ENCODE assay signal across 22 cellular contexts in the genomic region with DNA sequence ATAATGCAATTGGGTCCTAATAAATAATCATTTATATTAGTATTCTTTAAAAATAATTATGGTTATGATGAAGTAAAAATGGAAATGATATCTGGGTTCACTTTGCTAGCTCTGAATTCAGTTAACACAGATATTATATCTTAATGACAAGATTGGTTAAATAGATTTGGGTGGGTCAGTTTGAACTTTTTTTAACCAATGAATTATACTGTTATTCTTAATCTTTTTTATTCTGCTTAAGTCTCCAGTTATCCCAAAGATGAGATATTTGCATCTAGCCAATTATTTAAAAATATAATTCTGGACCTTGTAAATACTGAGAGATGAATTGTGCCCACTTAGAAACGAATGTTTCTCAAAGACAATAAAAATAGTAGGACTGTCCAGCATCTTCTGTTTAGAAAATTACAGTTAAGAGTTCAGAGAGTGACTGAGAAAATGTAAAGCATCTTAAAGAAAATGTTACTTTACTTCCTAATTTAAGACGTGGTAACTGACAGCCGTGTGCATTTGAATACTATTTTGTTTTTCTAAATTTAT.
DNase-seq lines count a peak whose midpoint lies in the region; ATAC-seq and TF ChIP-seq lines count a peak whose summit lies in the region.
"Had no signal": no experiment of that assay in that cellular context is flagged by ENCODE, and none has a peak within 500 bp of the region (broad histone marks: within the 10 kb centered on the region; RNA-seq: fewer than 3 reads in every experiment).

No MANE protein-coding gene starts in this region.

- H3K27me3 Mint-ChIP-seq in brain, result peaks cover 3% of the 10 kb centered on the region
- H3K27me3 Mint-ChIP-seq: CD4-positive, alpha-beta T cell had no signal

- H3K4me1 ChIP-seq in uterus, result peaks cover 0 to 8% of the 10 kb centered on the region in 2 donors
- H3K4me1 ChIP-seq: BLaER1 treated with 17β-estradiol and CSF1 and Interleukin-3, amounts not matched to agents 10 nM and 100 nM; SJCRH30 had no signal

- peaks cover 82% of the 10 kb centered on the region for H3K4me1 Mint-ChIP-seq in brain

- peaks cover 0 to 4% (median 0%) of the 10 kb centered on the region in 5 experiments for H3K9me3 Mint-ChIP-seq in brain
- H3K9me3 Mint-ChIP-seq: CD4-positive, alpha-beta T cell had no signal

- TF ChIP-seq CTCF in brain (conservative IDR thresholded peaks at IDR 0.05) (no peak), uterus (IDR thresholded peaks at IDR 0.05) (no peak)

- ATAC-seq in HG03571 (IDR thresholded peaks at IDR 0.05; ENCODE audit: unreplicated experiment), result no peak
- ATAC-seq: A549, Right ventricle myocardium inferior had no signal

- peak overlapping the region in 3 of 5 experiments; percentile 14 to 79 (median 64) for H3K4me3 Mint-ChIP-seq in brain
- H3K4me3 Mint-ChIP-seq: CD4-positive, alpha-beta T cell had no signal

- DNase-seq in globus pallidus (ENCODE audit: low spot score) (peak; percentile 33), pons (ENCODE audit: low spot score) (peak; percentile 56), uterus (no peak), NCI-H774 (lab: John Stamatoyannopoulos, UW) (no peak)
- DNase-seq in activated CD4-positive, CD25-positive, alpha-beta regulatory T cell treated with anti-CD3 and anti-CD28 coated beads, Interleukin-2, amount 50 U/mL, for 72 hours, result no peak
- DNase-seq: AML-193; CD4-positive, alpha-beta T cell; HCEC 1CT; KBM-7; MG63; NCI-H1105 treated with DMSO at 0.1 percent for 48 hours; NCI-H146; NCI-H2029; NCI-H446 treated with DMSO at 0.1 percent for 48 hours; NCI-H526; PC-9; SJCRH30 had no signal

- TF ChIP-seq POLR2A in uterus (IDR thresholded peaks at IDR 0.05), result no peak

- intact Hi-C loops in uterus (cut with DNase I; ENCODE audit: low total_unique reads), result no loop called here

- no peaks in the 10 kb centered on the region for H3K36me3 ChIP-seq in uterus
- H3K36me3 ChIP-seq: BLaER1 treated with 17β-estradiol and CSF1 and Interleukin-3, amounts not matched to agents 10 nM and 100 nM; SJCRH30 had no signal

- no peak overlapping the region for H3K4me3 ChIP-seq in uterus
- H3K4me3 ChIP-seq: A549; BLaER1 treated with 17β-estradiol and CSF1 and Interleukin-3, amounts not matched to agents 10 nM and 100 nM; MG63; PC-9; SJCRH30 had no signal

- H3K27ac ChIP-seq in uterus, result peak overlapping the region; percentile 90 to 91
- H3K27ac ChIP-seq: A549; BLaER1 treated with 17β-estradiol and CSF1 and Interleukin-3, amounts not matched to agents 10 nM and 100 nM; PC-9; SJCRH30 had no signal

- H3K27me3 ChIP-seq in uterus, result no peaks in the 10 kb centered on the region
- H3K27me3 ChIP-seq: BLaER1 treated with 17β-estradiol and CSF1 and Interleukin-3, amounts not matched to agents 10 nM and 100 nM; MG63; SJCRH30 had no signal

- no peaks in the 10 kb centered on the region for H3K9me3 ChIP-seq in uterus
- H3K9me3 ChIP-seq: A549; BLaER1 treated with 17β-estradiol and CSF1 and Interleukin-3, amounts not matched to agents 10 nM and 100 nM; MG63; SJCRH30 had no signal

- peak overlapping the region in 4 of 5 experiments; percentile 69 to 95 (median 92) for H3K27ac Mint-ChIP-seq in brain
- H3K27ac Mint-ChIP-seq: CD4-positive, alpha-beta T cell had no signal

- H3K36me3 Mint-ChIP-seq in brain, result peaks cover 11% of the 10 kb centered on the region

Comparison
In these comparisons a context has a peak if more than half of its experiments do, and no peak if none do; other contexts are left out.
1. DNase-seq: peak in globus pallidus (single experiment) and pons (single experiment); none in uterus (0 of 2), activated CD4-positive, CD25-positive, alpha-beta regulatory T cell treated with anti-CD3 and anti-CD28 coated beads, Interleukin-2, amount 50 U/mL, for 72 hours (single experiment) and NCI-H774 (single experiment).